ENCODE assay signal across 1 cellular context in genomic region chr4:41095192-41095872, GRCh38.
TF ChIP-seq lines count a peak whose summit lies in the region.

No MANE protein-coding gene starts in this region.

TF ChIP-seq in SK-N-SH treated with all-trans-retinoic acid at 6 μM for 48 hours, 23 proteins besides CTCF, POLR2A, EP300 and RAD21 (continued from another document):
- TF ChIP-seq CSRNP3 (CRISPR knock-in tag; IDR thresholded peaks at IDR 0.05) (no peak), TCF4 (CRISPR knock-in tag; IDR thresholded peaks at IDR 0.05; ENCODE audit: borderline replicate concordance) (no peak), PPARA (CRISPR knock-in tag; IDR thresholded peaks at IDR 0.05; ENCODE audit: borderline replicate concordance) (no peak), ESRRG (CRISPR knock-in tag; IDR thresholded peaks at IDR 0.05) (no peak), ZNF70 (CRISPR knock-in tag; IDR thresholded peaks at IDR 0.05) (no peak), SNAI2 (CRISPR knock-in tag; IDR thresholded peaks at IDR 0.05) (no peak), ZNF565 (CRISPR knock-in tag; conservative IDR thresholded peaks at IDR 0.05; ENCODE audit: low read depth) (no peak), GLIS3 (CRISPR knock-in tag; IDR thresholded peaks at IDR 0.05) (no peak), CREB5 (CRISPR knock-in tag; IDR thresholded peaks at IDR 0.05; ENCODE audit: low read depth) (no peak), OSR1 (CRISPR knock-in tag; IDR thresholded peaks at IDR 0.05) (no peak), ISL1 (CRISPR knock-in tag; IDR thresholded peaks at IDR 0.05) (no peak)
